In the genomic region with DNA sequence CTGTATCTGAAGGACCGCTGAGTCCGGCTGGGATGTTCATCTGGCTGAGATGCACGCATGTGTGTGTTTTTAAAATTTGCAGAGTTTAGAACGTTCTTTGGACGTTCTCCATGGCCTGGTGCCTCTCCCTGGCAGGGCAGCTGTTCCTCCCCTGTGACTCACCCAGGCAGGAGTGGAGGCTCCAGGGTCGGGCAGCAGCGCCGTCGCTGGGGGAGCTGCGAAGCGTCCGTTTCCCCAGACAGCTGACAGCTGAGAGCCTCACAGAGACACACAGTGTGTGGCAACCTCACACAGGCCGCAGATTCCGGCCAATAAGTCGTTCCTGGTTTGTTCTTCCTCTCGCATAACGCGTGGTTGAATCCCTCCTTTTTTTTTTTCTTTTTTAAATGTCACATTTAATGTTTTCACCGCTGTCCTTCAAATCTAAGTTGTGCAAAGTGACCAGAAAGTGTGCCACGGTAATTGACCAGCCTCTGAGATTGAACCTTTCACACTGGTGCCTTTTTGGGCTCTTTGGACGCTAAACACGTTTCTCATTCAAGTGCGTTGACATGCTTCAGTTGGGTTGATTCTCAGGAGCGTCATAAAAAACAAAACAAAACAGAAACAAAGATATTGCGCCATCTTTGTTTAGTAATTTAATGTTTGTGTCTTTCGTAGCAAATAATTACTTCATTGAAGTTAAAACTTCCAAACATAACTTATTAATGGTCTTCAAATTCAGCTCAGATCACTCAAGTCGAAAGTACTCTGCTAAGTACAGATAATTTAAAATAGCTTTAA, we compare ENCODE assay signal across 1 cellular context.
TF ChIP-seq lines count a peak whose summit lies in the region.

No MANE protein-coding gene starts in this region.

TF ChIP-seq in SK-N-SH, 30 proteins besides CTCF, POLR2A, EP300 and RAD21 (continued from another document):
- TF ChIP-seq, protein P1, sequence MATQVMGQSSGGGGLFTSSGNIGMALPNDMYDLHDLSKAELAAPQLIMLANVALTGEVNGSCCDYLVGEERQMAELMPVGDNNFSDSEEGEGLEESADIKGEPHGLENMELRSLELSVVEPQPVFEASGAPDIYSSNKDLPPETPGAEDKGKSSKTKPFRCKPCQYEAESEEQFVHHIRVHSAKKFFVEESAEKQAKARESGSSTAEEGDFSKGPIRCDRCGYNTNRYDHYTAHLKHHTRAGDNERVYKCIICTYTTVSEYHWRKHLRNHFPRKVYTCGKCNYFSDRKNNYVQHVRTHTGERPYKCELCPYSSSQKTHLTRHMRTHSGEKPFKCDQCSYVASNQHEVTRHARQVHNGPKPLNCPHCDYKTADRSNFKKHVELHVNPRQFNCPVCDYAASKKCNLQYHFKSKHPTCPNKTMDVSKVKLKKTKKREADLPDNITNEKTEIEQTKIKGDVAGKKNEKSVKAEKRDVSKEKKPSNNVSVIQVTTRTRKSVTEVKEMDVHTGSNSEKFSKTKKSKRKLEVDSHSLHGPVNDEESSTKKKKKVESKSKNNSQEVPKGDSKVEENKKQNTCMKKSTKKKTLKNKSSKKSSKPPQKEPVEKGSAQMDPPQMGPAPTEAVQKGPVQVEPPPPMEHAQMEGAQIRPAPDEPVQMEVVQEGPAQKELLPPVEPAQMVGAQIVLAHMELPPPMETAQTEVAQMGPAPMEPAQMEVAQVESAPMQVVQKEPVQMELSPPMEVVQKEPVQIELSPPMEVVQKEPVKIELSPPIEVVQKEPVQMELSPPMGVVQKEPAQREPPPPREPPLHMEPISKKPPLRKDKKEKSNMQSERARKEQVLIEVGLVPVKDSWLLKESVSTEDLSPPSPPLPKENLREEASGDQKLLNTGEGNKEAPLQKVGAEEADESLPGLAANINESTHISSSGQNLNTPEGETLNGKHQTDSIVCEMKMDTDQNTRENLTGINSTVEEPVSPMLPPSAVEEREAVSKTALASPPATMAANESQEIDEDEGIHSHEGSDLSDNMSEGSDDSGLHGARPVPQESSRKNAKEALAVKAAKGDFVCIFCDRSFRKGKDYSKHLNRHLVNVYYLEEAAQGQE (IDR thresholded peaks at IDR 0.05; ENCODE audit: low read depth, low read length), result no peak
- peak; percentile 76 for TF ChIP-seq NFIC (IDR thresholded peaks at IDR 0.05; ENCODE audit: borderline replicate concordance)
- peak; percentile 9; the same call in 1 of the 2 replicates for TF ChIP-seq TAF1 (IDR thresholded peaks at IDR 0.05; ENCODE audit: borderline replicate concordance, low read depth, low read length)
